ENCODE assay signal across 13 cellular contexts in genomic region chr7:7706101-7706511, GRCh38. TPM values are rescaled to one million over a fixed set of nuclear protein-coding genes. Genes with fewer than 3 reads are reported as not detected.
DNase-seq lines count a peak whose midpoint lies in the region; ATAC-seq, FAIRE-seq and TF ChIP-seq lines count a peak whose summit lies in the region.
"Had no signal": no experiment of that assay in that cellular context is flagged by ENCODE, and none has a peak within 500 bp of the region (broad histone marks: within the 10 kb centered on the region; RNA-seq: fewer than 3 reads in every experiment).

No MANE protein-coding gene starts in this region.

- H3K4me2 ChIP-seq in trophoblast cell (ENCODE audit: low read length): no peak overlapping the region

- no peak for TF ChIP-seq POLR2A in GM12891 (IDR thresholded peaks at IDR 0.05; ENCODE audit: low read depth, low read length)
- no peak for TF ChIP-seq POLR2A in H54 (IDR thresholded peaks at IDR 0.05; ENCODE audit: low read depth, low read length)

- no peak overlapping the region for H2BK5ac ChIP-seq in trophoblast cell (ENCODE audit: low read depth, low read length, poor library complexity)

- H3K4me1 ChIP-seq in aorta (ENCODE audit: control insufficient read depth in 1 of 2, insufficient read depth in 2 of 2, low read length in 2 of 2): no peaks in the 10 kb centered on the region
- H3K4me1 ChIP-seq in trophoblast cell (ENCODE audit: control insufficient read depth in 1 of 2, insufficient read depth in 2 of 2, low read length in 2 of 2): peaks cover 0 to 6% of the 10 kb centered on the region in 2 experiments

- peaks cover 4% of the 10 kb centered on the region for H3K79me1 ChIP-seq in trophoblast cell (ENCODE audit: low read length)

- H3K27ac ChIP-seq in aorta (ENCODE audit: low read depth in 1 of 2, low read length in 2 of 2): no peak overlapping the region
- no peak overlapping the region for H3K27ac ChIP-seq in trophoblast cell (ENCODE audit: low read depth, low read length)
- H3K27ac ChIP-seq: ovary had no signal

- H4K12ac ChIP-seq in trophoblast cell (ENCODE audit: low read depth, low read length): no peak overlapping the region

- DNase-seq in GM12891 (ENCODE audit: insufficient read length, low spot score): no peak
- DNase-seq in GM19239 (ENCODE audit: insufficient read length, low spot score): no peak
- DNase-seq in germinal center (ENCODE audit: low spot score): no peak
- DNase-seq in H54 (ENCODE audit: insufficient read length, low spot score): no peak
- no peak for DNase-seq in aorta
- DNase-seq in trophoblast cell: no peak
- DNase-seq: activated CD4-positive, alpha-beta memory T cell treated with anti-CD3 and anti-CD28 coated beads for 36 hours; activated naive CD4-positive, alpha-beta T cell treated with anti-CD3 and anti-CD28 coated beads, Interleukin-2, amount 50 U/mL, for 16 hours; BE2C; ovary had no signal

- no peaks in the 10 kb centered on the region for H3K79me2 ChIP-seq in trophoblast cell (ENCODE audit: control insufficient read depth, insufficient read depth, low read length, poor library complexity)

- H3K4me3 ChIP-seq in aorta (ENCODE audit: low read length in 2 of 2) (no peak overlapping the region), trophoblast cell (ENCODE audit: low read depth, low read length) (no peak overlapping the region)
- H3K4me3 ChIP-seq: ovary had no signal

- ATAC-seq in HG02759 (IDR thresholded peaks at IDR 0.05; ENCODE audit: unreplicated experiment): peak; percentile 62
- ATAC-seq in HG03558 (IDR thresholded peaks at IDR 0.05; ENCODE audit: extremely low read depth, unreplicated experiment): peak; percentile 55
- ATAC-seq in aorta (ENCODE audit: low FRiP score): no peak
- ATAC-seq: esophagus mucosa had no signal

- no peak overlapping the region for H2AFZ ChIP-seq in trophoblast cell (ENCODE audit: insufficient read depth, low read length, poor library complexity)

- H2AK5ac ChIP-seq in trophoblast cell (ENCODE audit: low read length): no peak overlapping the region

- no peak overlapping the region for H4K91ac ChIP-seq in trophoblast cell (ENCODE audit: low read depth, low read length)

- peak; percentile 62 for FAIRE-seq in GM12891 (lab: Jason Lieb, UNC)
- FAIRE-seq in GM19239 (lab: Jason Lieb, UNC): peak; percentile 87
- no peak for FAIRE-seq in H54 (lab: Jason Lieb, UNC)

- no peaks in the 10 kb centered on the region for H3K27me3 ChIP-seq in aorta (ENCODE audit: control insufficient read depth in 1 of 2, insufficient read depth in 2 of 2, low read length in 1 of 2)
- no peaks in the 10 kb centered on the region for H3K27me3 ChIP-seq in trophoblast cell (ENCODE audit: insufficient read depth, low read length)
- H3K27me3 ChIP-seq: BE2C, ovary had no signal

- H2BK120ac ChIP-seq in trophoblast cell (ENCODE audit: insufficient read depth, low read length, poor library complexity): no peak overlapping the region

- H3K9me3 ChIP-seq in aorta (ENCODE audit: control insufficient read depth, low read length) (no peaks in the 10 kb centered on the region), trophoblast cell (ENCODE audit: insufficient read depth, low read depth, low read length) (no peaks in the 10 kb centered on the region)
- H3K9me3 ChIP-seq: BE2C, ovary had no signal

- no peak overlapping the region for H3K23ac ChIP-seq in trophoblast cell (ENCODE audit: low read length)

- H3K9ac ChIP-seq in trophoblast cell (ENCODE audit: low read length): no peak overlapping the region

- H3K36me3 ChIP-seq in aorta (ENCODE audit: control insufficient read depth in 1 of 2, insufficient read depth in 2 of 2, low read length in 1 of 2) (no peaks in the 10 kb centered on the region), trophoblast cell (ENCODE audit: control insufficient read depth in 1 of 2, insufficient read depth in 2 of 2, low read length in 2 of 2) (no peaks in the 10 kb centered on the region)
- H3K36me3 ChIP-seq: BE2C, ovary had no signal

- no peak overlapping the region for H3K14ac ChIP-seq in trophoblast cell (ENCODE audit: low read length)

- 79 to 83% methylated on average over 1 of the region's 1 CpG for WGBS in aorta, 2 donors
- no CpG with 5 or more reads among the region's 1 CpG for WGBS in trophoblast cell (ENCODE audit: extremely low coverage, insufficient coverage, insufficient read length)

- H4K8ac ChIP-seq in trophoblast cell (ENCODE audit: low read depth, low read length): no peak overlapping the region

- no peak overlapping the region for H3K18ac ChIP-seq in trophoblast cell (ENCODE audit: low read length)

- intact Hi-C loops in aorta (cut with DNase I): no loop called here

- H3K4ac ChIP-seq in trophoblast cell (ENCODE audit: low read depth, low read length): no peak overlapping the region

- H2BK12ac ChIP-seq in trophoblast cell (ENCODE audit: low read length): no peak overlapping the region

TF ChIP-seq in GM12891, 5 proteins besides CTCF, POLR2A, EP300 and RAD21:
- TF ChIP-seq SPI1 (IDR thresholded peaks at IDR 0.05; ENCODE audit: low read depth, low read length) (peak; percentile 53; the same call in 1 of the 2 replicates), POLR2AphosphoS5 (IDR thresholded peaks at IDR 0.05; ENCODE audit: low read depth, low read length) (no peak)

RNA-seq across cellular contexts. Expression of gene RPA3, which starts 12.3 kb away (rescaled TPM):
- polyA plus RNA-seq in GM12891 (2012; ENCODE audit: low read depth, missing spikeins): 80.1 TPM
- total RNA-seq in aorta: 10 to 100 TPM; 15.4 to 15.6 TPM
- 10 to 100 TPM; 20.4 to 31.7 TPM for polyA plus RNA-seq in aorta
- polyA plus RNA-seq in trophoblast cell (2013): 50.1 and 53.5 TPM in 2 replicates
